In genomic region chr17:57033296-57033695, GRCh38 we compare ENCODE assay signal across 12 cellular contexts. TPM values are rescaled to one million over a fixed set of nuclear protein-coding genes. Genes with fewer than 3 reads are reported as not detected.
DNase-seq lines count a peak whose midpoint lies in the region; ATAC-seq and TF ChIP-seq lines count a peak whose summit lies in the region.
"Had no signal": no experiment of that assay in that cellular context is flagged by ENCODE, and none has a peak within 500 bp of the region (broad histone marks: within the 10 kb centered on the region; RNA-seq: fewer than 3 reads in every experiment).

No MANE protein-coding gene starts in this region.

- no peak overlapping the region for H3K4me3 ChIP-seq in esophagus squamous epithelium

- no peaks in the 10 kb centered on the region for H3K36me3 Mint-ChIP-seq in progenitor cell of endocrine pancreas (ENCODE audit: insufficient read depth)

- H3K4me1 ChIP-seq in esophagus squamous epithelium: peaks cover 7 to 57% (median 30%) of the 10 kb centered on the region in 3 donors

- peak; percentile 81 for DNase-seq in DMS53 (lab: John Stamatoyannopoulos, UW)
- DNase-seq in NCI-H2196 (lab: John Stamatoyannopoulos, UW; ENCODE audit: unreplicated experiment): peak; percentile 38
- no peak for DNase-seq in esophagus squamous epithelium (lab: John Stamatoyannopoulos, UW)
- DNase-seq in progenitor cell of endocrine pancreas (ENCODE audit: low spot score, unreplicated experiment): no peak
- no peak for DNase-seq in activated CD8-positive, alpha-beta memory T cell treated with anti-CD3 and anti-CD28 coated beads, Interleukin-2, amount 50 U/mL, for 48 hours
- no peak for DNase-seq in foreskin melanocyte
- DNase-seq: activated CD4-positive, alpha-beta T cell treated with anti-CD3 and anti-CD28 coated beads, Interleukin-2, amount 50 U/mL, for 48 hours; midbrain; NCI-H226 had no signal

- peak overlapping the region; percentile 37 for H3K27ac Mint-ChIP-seq in progenitor cell of endocrine pancreas

- peaks cover 6% of the 10 kb centered on the region for H3K27me3 Mint-ChIP-seq in progenitor cell of endocrine pancreas

- peaks cover 3% of the 10 kb centered on the region for H3K9me3 Mint-ChIP-seq in progenitor cell of endocrine pancreas (ENCODE audit: low read depth)

- peaks cover 12% of the 10 kb centered on the region for H3K4me1 Mint-ChIP-seq in progenitor cell of endocrine pancreas (ENCODE audit: low read depth)

- ATAC-seq in GM19463 (IDR thresholded peaks at IDR 0.05; ENCODE audit: unreplicated experiment): no peak
- no peak for ATAC-seq in GM18511 (IDR thresholded peaks at IDR 0.05; ENCODE audit: unreplicated experiment)
- ATAC-seq: SK-N-SH treated with all-trans-retinoic acid at 6 μM for 48 hours had no signal

- intact Hi-C loops in esophagus squamous epithelium (cut with DNase I): no loop called here

- TF ChIP-seq CTCF in esophagus squamous epithelium (IDR thresholded peaks at IDR 0.05): no peak
- no peak for TF ChIP-seq CTCF in progenitor cell of endocrine pancreas (IDR thresholded peaks at IDR 0.05; ENCODE audit: unreplicated experiment)

- WGBS in esophagus squamous epithelium, 2 donors: 11 to 19% methylated on average over 3 of the region's 3 CpGs

- TF ChIP-seq POLR2A in esophagus squamous epithelium (IDR thresholded peaks at IDR 0.05): no peak

- H3K36me3 ChIP-seq in esophagus squamous epithelium: no peaks in the 10 kb centered on the region

- peaks cover 0 to 3% (median 0%) of the 10 kb centered on the region in 3 donors for H3K9me3 ChIP-seq in esophagus squamous epithelium

- H3K4me3 Mint-ChIP-seq in progenitor cell of endocrine pancreas (ENCODE audit: low read depth): no peak overlapping the region

- H3K27ac ChIP-seq in esophagus squamous epithelium: peak overlapping the region in 3 of 4 donors; percentile 36 to 78 (median 70)

- no peaks in the 10 kb centered on the region for H3K27me3 ChIP-seq in esophagus squamous epithelium

RNA-seq across cellular contexts. Expression of gene AKAP1, which starts 51.8 kb away (rescaled TPM):
- total RNA-seq in esophagus squamous epithelium (10 to 100 TPM; 22.6 to 51.9 (median 33.3) TPM), progenitor cell of endocrine pancreas (63.3 and 67.9 TPM in 2 replicates)

RNA-seq across cellular contexts. Expression of gene SCPEP1, which starts 55.4 kb away (rescaled TPM):
- total RNA-seq in esophagus squamous epithelium: 100 to 1,000 TPM in 1 of 4 donors, 10 to 100 TPM in 3; 53.0 to 129 (median 61.5) TPM
- 48.3 and 51.7 TPM in 2 replicates for total RNA-seq in progenitor cell of endocrine pancreas

Comparison
In these comparisons a context has a peak if more than half of its experiments do, and no peak if none do; other contexts are left out.
1. DNase-seq: peak in DMS53 (single experiment) and NCI-H2196 (single experiment); none in esophagus squamous epithelium (single experiment), progenitor cell of endocrine pancreas (single experiment), activated CD8-positive, alpha-beta memory T cell treated with anti-CD3 and anti-CD28 coated beads, Interleukin-2, amount 50 U/mL, for 48 hours (single experiment) and foreskin melanocyte (single experiment).